15 cellular contexts compared by ENCODE assay signal in the genomic region with DNA sequence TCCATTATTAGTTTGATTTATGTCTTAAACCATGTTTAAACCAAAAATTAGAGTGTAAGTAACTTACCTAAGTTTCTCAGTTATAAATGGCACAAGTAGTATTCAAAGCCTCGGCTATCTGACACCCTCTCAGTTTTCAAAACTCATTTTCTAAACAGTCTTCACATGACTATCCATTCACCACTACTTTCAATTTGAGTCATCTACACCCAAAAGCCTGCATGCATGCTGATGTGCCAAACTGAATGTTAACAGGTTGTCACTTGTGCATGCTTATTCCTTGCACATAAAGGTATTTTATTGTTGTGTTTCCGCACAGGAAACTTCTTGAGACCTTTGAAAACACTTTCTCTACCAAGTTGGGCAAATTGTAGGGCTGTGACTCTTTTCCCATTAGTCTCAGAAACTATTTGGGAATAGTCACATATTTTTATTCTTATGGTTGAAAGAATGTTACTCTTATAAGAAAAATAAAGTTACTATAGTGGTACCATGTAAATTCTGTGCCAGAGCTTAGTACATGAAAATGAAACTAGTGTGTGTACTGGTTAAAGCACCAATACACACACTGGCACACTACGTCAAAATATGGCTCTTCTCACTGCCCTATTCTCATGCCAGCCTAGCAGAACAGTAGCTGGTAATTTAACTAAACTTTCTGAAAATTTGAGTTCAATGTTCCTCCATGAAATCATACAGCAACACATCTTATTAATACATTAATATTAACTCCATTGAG. TPM values are rescaled to one million over a fixed set of nuclear protein-coding genes. Genes with fewer than 3 reads are reported as not detected.
DNase-seq lines count a peak whose midpoint lies in the region; ATAC-seq and TF ChIP-seq lines count a peak whose summit lies in the region.
"Had no signal": no experiment of that assay in that cellular context is flagged by ENCODE, and none has a peak within 500 bp of the region (broad histone marks: within the 10 kb centered on the region; RNA-seq: fewer than 3 reads in every experiment).

No MANE protein-coding gene starts in this region.

- no peaks in the 10 kb centered on the region for H4K20me1 ChIP-seq in PC-9 (ENCODE audit: insufficient read depth)

- H3K4me3 Mint-ChIP-seq in effector memory CD8-positive, alpha-beta T cell = peak overlapping the region in 1 of 2 donors; percentile 20
- H3K4me3 Mint-ChIP-seq: GM23338; nephron; stimulated activated memory B cell treated with anti-CD40 and anti-IgM and Interleukin-4, amounts not matched to agents 10 μg/mL and 1 μg/mL and 100 μg/mL, for 72 hours had no signal

- peaks cover 2 to 13% of the 10 kb centered on the region in 2 donors for H3K4me1 Mint-ChIP-seq in effector memory CD8-positive, alpha-beta T cell (ENCODE audit: low read depth in 2 of 2)
- H3K4me1 Mint-ChIP-seq: stimulated activated memory B cell treated with anti-CD40 and anti-IgM and Interleukin-4, amounts not matched to agents 10 μg/mL and 1 μg/mL and 100 μg/mL, for 72 hours had no signal

- H3K4me1 ChIP-seq in PC-9 (replicated peaks; ENCODE audit: insufficient read depth) = no peaks in the 10 kb centered on the region

- no TSS peak for BruUV-seq in PC-9 (replicated peaks; lab: Mats Ljungman, UMichigan)

- peak; percentile 70 for ATAC-seq in GM19023 (IDR thresholded peaks at IDR 0.05; ENCODE audit: unreplicated experiment)
- peak; percentile 97 for ATAC-seq in GM21576 (IDR thresholded peaks at IDR 0.05; ENCODE audit: unreplicated experiment)
- ATAC-seq in HG03097 (IDR thresholded peaks at IDR 0.05; ENCODE audit: low FRiP score, unreplicated experiment) = peak; percentile 77
- ATAC-seq in effector memory CD8-positive, alpha-beta T cell (replicated peaks) = peak; percentile 63
- ATAC-seq: GM23338; K562; stimulated activated memory B cell treated with anti-CD40 and anti-IgM and Interleukin-4, amounts not matched to agents 10 μg/mL and 1 μg/mL and 100 μg/mL, for 72 hours had no signal

- no peaks in the 10 kb centered on the region for H3F3A ChIP-seq in PC-9 (ENCODE audit: insufficient read depth, low read depth)

- H3K79me2 ChIP-seq in PC-9 (ENCODE audit: low read depth) = no peaks in the 10 kb centered on the region

- CTCF ChIA-PET in PC-9 (lab: Charles Lee) = no interaction called here

- H3K4me2 ChIP-seq in PC-9 = no peak overlapping the region
- H3K4me2 ChIP-seq: GM23338 had no signal

- H3K27ac Mint-ChIP-seq in effector memory CD8-positive, alpha-beta T cell = peak overlapping the region in 1 of 2 donors; percentile 7
- H3K27ac Mint-ChIP-seq: GM23338; nephron; stimulated activated memory B cell treated with anti-CD40 and anti-IgM and Interleukin-4, amounts not matched to agents 10 μg/mL and 1 μg/mL and 100 μg/mL, for 72 hours had no signal

- H3K27ac ChIP-seq in PC-9 = no peak overlapping the region

- intact Hi-C loops in PC-9 (cut with micrococcal nuclease; ENCODE audit: unreplicated experiment) = no loop called here

- H3K36me3 ChIP-seq in PC-9 (ENCODE audit: low read depth) = no peaks in the 10 kb centered on the region

- no peak for DNase-seq in effector memory CD8-positive, alpha-beta T cell
- DNase-seq in NCI-H1092 treated with DMSO at 0.1 percent for 48 hours (lab: John Stamatoyannopoulos, UW) = no peak
- DNase-seq in NCI-H2227 treated with DMSO at 0.1 percent for 48 hours (lab: John Stamatoyannopoulos, UW) = no peak
- no peak for DNase-seq in PC-9
- DNase-seq: DMS 273 treated with DMSO at 0.1 percent for 48 hours; NCI-H226; stimulated activated CD4-positive, alpha-beta T cell treated with anti-CD3 and anti-CD28 coated beads, Interleukin-12 subunit alpha, Interleukin-12 subunit beta, amount 100 ng/mL, for 4 hours had no signal

- no peak overlapping the region for H3K4me3 ChIP-seq in PC-9
- H3K4me3 ChIP-seq: GM23338, K562 had no signal

- H3K27me3 ChIP-seq in PC-9 (ENCODE audit: insufficient read depth, low read depth) = no peaks in the 10 kb centered on the region

- no peaks in the 10 kb centered on the region for H3K36me3 Mint-ChIP-seq in effector memory CD8-positive, alpha-beta T cell (ENCODE audit: insufficient read depth)
- H3K36me3 Mint-ChIP-seq: stimulated activated memory B cell treated with anti-CD40 and anti-IgM and Interleukin-4, amounts not matched to agents 10 μg/mL and 1 μg/mL and 100 μg/mL, for 72 hours had no signal

- no peaks in the 10 kb centered on the region for H3K9me2 ChIP-seq in PC-9 (ENCODE audit: insufficient read depth)

- POLR2A ChIA-PET in PC-9 (lab: Charles Lee; ENCODE audit: unreplicated experiment) = no interaction called here

- H2AFZ ChIP-seq in PC-9 = no peak overlapping the region
- H2AFZ ChIP-seq: GM23338 had no signal

- H3K9me3 Mint-ChIP-seq in effector memory CD8-positive, alpha-beta T cell = no peaks in the 10 kb centered on the region
- H3K9me3 Mint-ChIP-seq: GM23338; nephron; stimulated activated memory B cell treated with anti-CD40 and anti-IgM and Interleukin-4, amounts not matched to agents 10 μg/mL and 1 μg/mL and 100 μg/mL, for 72 hours had no signal

- no peak for TF ChIP-seq CTCF in PC-9 (conservative IDR thresholded peaks at IDR 0.05)

- no peaks in the 10 kb centered on the region for H3K9me3 ChIP-seq in PC-9 (ENCODE audit: insufficient read depth, low read depth)

- H3K27me3 Mint-ChIP-seq in effector memory CD8-positive, alpha-beta T cell = peaks cover 0 to 6% of the 10 kb centered on the region in 2 donors

RNA-seq across cellular contexts. Expression of a gene that starts 2.2 kb away (rescaled TPM):
- not detected in 2 replicates for total RNA-seq in PC-9 (2021)
- total RNA-seq: cardiac septum, GM23338, K562 had no signal

RNA-seq across cellular contexts. Expression of a gene that starts 4.7 kb away (rescaled TPM):
- not detected in 2 replicates for total RNA-seq in PC-9 (2021)
- total RNA-seq: cardiac septum, GM23338, K562 had no signal

RNA-seq across cellular contexts. Expression of a gene that starts 56.1 kb away (rescaled TPM):
- total RNA-seq in PC-9 (2021) = not detected in 2 replicates
- total RNA-seq: GM23338 had no signal
